In genomic region chr14:104189629-104190335, GRCh38 we compare ENCODE assay signal across 1 cellular context.
TF ChIP-seq lines count a peak whose summit lies in the region.

No MANE protein-coding gene starts in this region.

TF ChIP-seq in GM23338, 12 proteins besides CTCF, POLR2A, EP300 and RAD21 (continued from another document):
- TF ChIP-seq ZNF462 (CRISPR knock-in tag; IDR thresholded peaks at IDR 0.05) (no peak), ETS1 (IDR thresholded peaks at IDR 0.05) (no peak), JUNB (IDR thresholded peaks at IDR 0.05; ENCODE audit: unreplicated experiment) (no peak), POLR2AphosphoS5 (IDR thresholded peaks at IDR 0.05; ENCODE audit: low read depth) (no peak), NANOG (IDR thresholded peaks at IDR 0.05; ENCODE audit: borderline replicate concordance) (no peak), ZNF114 (CRISPR knock-in tag; IDR thresholded peaks at IDR 0.05) (no peak), CREB1 (CRISPR knock-in tag; IDR thresholded peaks at IDR 0.05; ENCODE audit: low read depth) (no peak), EZH2phosphoT487 (IDR thresholded peaks at IDR 0.05; ENCODE audit: unreplicated experiment) (no peak), EZH2 (IDR thresholded peaks at IDR 0.05; ENCODE audit: low read depth, unreplicated experiment) (no peak), REST (IDR thresholded peaks at IDR 0.05; ENCODE audit: unreplicated experiment) (no peak), STAT1 (IDR thresholded peaks at IDR 0.05; ENCODE audit: unreplicated experiment) (no peak)
